In genomic region chr20:4225778-4226177, GRCh38 we compare ENCODE assay signal across 13 cellular contexts. TPM values are rescaled to one million over a fixed set of nuclear protein-coding genes. Genes with fewer than 3 reads are reported as not detected.
DNase-seq lines count a peak whose midpoint lies in the region; FAIRE-seq and TF ChIP-seq lines count a peak whose summit lies in the region.
"Had no signal": no experiment of that assay in that cellular context is flagged by ENCODE, and none has a peak within 500 bp of the region (broad histone marks: within the 10 kb centered on the region; RNA-seq: fewer than 3 reads in every experiment).

No MANE protein-coding gene starts in this region.

- H3K9me3 ChIP-seq in spleen = no peaks in the 10 kb centered on the region

- H3K4me1 Mint-ChIP-seq in activated naive CD8-positive, alpha-beta T cell treated with anti-CD3 and anti-CD28 coated beads for 36 hours = peaks cover 3% of the 10 kb centered on the region

- H3K27me3 ChIP-seq in ACC112 (ENCODE audit: insufficient read depth, low read length) = peaks cover 38% of the 10 kb centered on the region
- H3K27me3 ChIP-seq in bronchial epithelial cell (ENCODE audit: control insufficient read depth, insufficient read depth, low read length) = peaks cover 8% of the 10 kb centered on the region
- peaks cover 0 to 51% (median 14%) of the 10 kb centered on the region in 7 donors for H3K27me3 ChIP-seq in spleen (replicated peaks in 1 of 7)

- intact Hi-C loops in spleen (cut with DNase I; ENCODE audit: low total_unique reads) = no loop called here

- no peaks in the 10 kb centered on the region for H3K79me2 ChIP-seq in ACC112 (ENCODE audit: control insufficient read depth, insufficient read depth, low read length, unreplicated experiment)

- H3K27ac ChIP-seq in ACC112 (ENCODE audit: low read depth, low read length) (peak overlapping the region; percentile 67), spleen (peak overlapping the region in 1 of 8 donors; percentile 15)

- peaks cover 29% of the 10 kb centered on the region for H3K4me1 ChIP-seq in ACC112 (ENCODE audit: control insufficient read depth, insufficient read depth, low read length, unreplicated experiment)
- peaks cover 0 to 23% (median 10%) of the 10 kb centered on the region in 6 donors for H3K4me1 ChIP-seq in spleen

- no peaks in the 10 kb centered on the region for H3K9me3 Mint-ChIP-seq in activated naive CD8-positive, alpha-beta T cell treated with anti-CD3 and anti-CD28 coated beads for 36 hours
- H3K9me3 Mint-ChIP-seq: activated B cell treated with CpG ODN at 0.5 μM for 24 hours; activated naive CD4-positive, alpha-beta T cell treated with anti-CD3 and anti-CD28 coated beads for 36 hours had no signal

- DNase-seq in LHCN-M2 (ENCODE audit: low read depth) (peak; percentile 99), bronchial epithelial cell (ENCODE audit: low read depth) (peak; percentile 63), lung microvascular endothelial cell (ENCODE audit: low read depth in 2 of 2) (peak; percentile 20 to 85), spleen (no peak), HuH-7 (ENCODE audit: low spot score) (no peak), GM13976 (ENCODE audit: low spot score) (no peak)
- no peak for DNase-seq in activated naive CD8-positive, alpha-beta T cell treated with anti-CD3 and anti-CD28 coated beads for 36 hours
- DNase-seq: activated B cell treated with CpG ODN at 0.5 μM for 24 hours; activated naive CD4-positive, alpha-beta T cell treated with anti-CD3 and anti-CD28 coated beads for 36 hours; H9; NCI-H748 treated with DMSO at 0.1 percent for 48 hours had no signal

- no peaks in the 10 kb centered on the region for H3K36me3 Mint-ChIP-seq in activated naive CD8-positive, alpha-beta T cell treated with anti-CD3 and anti-CD28 coated beads for 36 hours

- no peak overlapping the region for H3K4me3 Mint-ChIP-seq in activated naive CD8-positive, alpha-beta T cell treated with anti-CD3 and anti-CD28 coated beads for 36 hours
- H3K4me3 Mint-ChIP-seq: activated B cell treated with CpG ODN at 0.5 μM for 24 hours; activated naive CD4-positive, alpha-beta T cell treated with anti-CD3 and anti-CD28 coated beads for 36 hours; H9 had no signal

- no peak for TF ChIP-seq POLR2A in spleen (IDR thresholded peaks at IDR 0.05)

- TF ChIP-seq CTCF in bronchial epithelial cell (IDR thresholded peaks at IDR 0.05; ENCODE audit: insufficient read depth, low read length, severe bottlenecking) = no peak
- no peak for TF ChIP-seq CTCF in spleen (IDR thresholded peaks at IDR 0.05 in 8 of 11, conservative IDR thresholded peaks at IDR 0.05 in 3 of 11)
- no peak for TF ChIP-seq CTCF in GM13976 (IDR thresholded peaks at IDR 0.05; ENCODE audit: borderline replicate concordance, control extremely low read depth, extremely low read depth, insufficient read depth, missing control alignments)

- H3K27ac Mint-ChIP-seq in activated naive CD8-positive, alpha-beta T cell treated with anti-CD3 and anti-CD28 coated beads for 36 hours = no peak overlapping the region
- H3K27ac Mint-ChIP-seq: activated B cell treated with CpG ODN at 0.5 μM for 24 hours; activated naive CD4-positive, alpha-beta T cell treated with anti-CD3 and anti-CD28 coated beads for 36 hours; H9 had no signal

- in situ Hi-C loops in GM13976 (cut with MboI; ENCODE audit: low sequenced_read_pairs, unreplicated experiment) = no loop called here

- FAIRE-seq in bronchial epithelial cell (lab: Jason Lieb, UNC) = no peak

- no peak overlapping the region for H3K4me3 ChIP-seq in ACC112 (ENCODE audit: low read depth, low read length)
- no peak overlapping the region for H3K4me3 ChIP-seq in bronchial epithelial cell (ENCODE audit: low read depth, low read length)
- H3K4me3 ChIP-seq in spleen = no peak overlapping the region

- H3K36me3 ChIP-seq in ACC112 (ENCODE audit: insufficient read depth, low read length) (no peaks in the 10 kb centered on the region), bronchial epithelial cell (ENCODE audit: control insufficient read depth, insufficient read depth, low read length) (no peaks in the 10 kb centered on the region), spleen (no peaks in the 10 kb centered on the region)

- 58 to 72% (median 60%) methylated on average over 5 of the region's 5 CpGs for WGBS in spleen, 5 donors

- H3K27me3 Mint-ChIP-seq in activated naive CD8-positive, alpha-beta T cell treated with anti-CD3 and anti-CD28 coated beads for 36 hours = peaks cover 37% of the 10 kb centered on the region

- no peak overlapping the region for H2AFZ ChIP-seq in ACC112 (ENCODE audit: low read length, unreplicated experiment)

RNA-seq across cellular contexts. Expression of gene ADRA1D, which starts 23.3 kb away (rescaled TPM):
- not detected in 2 replicates for total RNA-seq in LHCN-M2 (2014; rRNA removed)
- polyA plus RNA-seq in LHCN-M2 (2012) = 0.06 TPM
- total RNA-seq in bronchial epithelial cell = not detected in 2 replicates
- under 0.01 TPM in 1 of 2 replicates, not detected in the other for total RNA-seq in lung microvascular endothelial cell
- total RNA-seq in spleen = 1 to 10 TPM in 6 of 7 donors, under 1 TPM in 1; 0.68 to 8.7 (median 2.2) TPM
- polyA plus RNA-seq in spleen = 1 to 10 TPM in 1 of 3 donors, under 1 TPM in 2; 0.26 to 1.2 (median 0.97) TPM
- total RNA-seq in activated naive CD8-positive, alpha-beta T cell treated with anti-CD3 and anti-CD28 coated beads for 36 hours = not detected
- total RNA-seq: activated B cell treated with CpG ODN at 0.5 μM for 24 hours; activated naive CD4-positive, alpha-beta T cell treated with anti-CD3 and anti-CD28 coated beads for 36 hours; esophagus mucosa had no signal

Comparison
In these comparisons a context has a peak if more than half of its experiments do, and no peak if none do; other contexts are left out.
1. DNase-seq: peak in LHCN-M2 (single experiment), bronchial epithelial cell (single experiment) and lung microvascular endothelial cell (2 of 2); none in spleen (single experiment), HuH-7 (single experiment), activated naive CD8-positive, alpha-beta T cell treated with anti-CD3 and anti-CD28 coated beads for 36 hours (single experiment) and GM13976 (single experiment).